ENCODE assay signal across 16 cellular contexts in the genomic region with DNA sequence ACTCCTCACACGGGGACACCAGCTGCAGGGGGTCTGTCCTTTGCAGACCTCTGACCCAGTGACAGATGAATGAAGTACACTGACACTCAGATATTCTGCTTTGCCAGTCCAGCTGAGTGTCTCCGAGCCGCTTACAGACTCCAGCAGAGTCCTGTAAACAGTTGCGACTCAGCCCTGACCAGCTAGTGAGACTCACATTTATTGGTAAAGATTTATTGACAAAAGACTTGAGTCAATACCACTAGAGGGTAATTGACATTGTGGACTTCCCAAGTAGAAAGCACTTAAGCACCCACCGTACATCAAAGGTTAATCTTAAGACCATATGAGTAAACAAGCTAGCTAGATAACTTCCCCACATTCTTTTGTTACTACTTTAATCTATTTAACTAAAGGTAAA. TPM values are rescaled to one million over a fixed set of nuclear protein-coding genes. Genes with fewer than 3 reads are reported as not detected.
A peak's percentile ranks its signal among the peaks of the same experiment; 100 is the strongest.
DNase-seq lines count a peak whose midpoint lies in the region; ATAC-seq lines count a peak whose summit lies in the region.
"Had no signal": no experiment of that assay in that cellular context is flagged by ENCODE, and none has a peak within 500 bp of the region (broad histone marks: within the 10 kb centered on the region; RNA-seq: fewer than 3 reads in every experiment).

No MANE protein-coding gene starts in this region.

- H3K36me3 Mint-ChIP-seq in naive thymus-derived CD8-positive, alpha-beta T cell: no peaks in the 10 kb centered on the region
- H3K36me3 Mint-ChIP-seq: IgD-negative memory B cell had no signal

- POLR2A ChIA-PET in naive thymus-derived CD8-positive, alpha-beta T cell (lab: Charles Lee): no interaction called here

- peaks cover 8 to 20% (median 12%) of the 10 kb centered on the region in 5 donors for H3K27me3 Mint-ChIP-seq in naive thymus-derived CD8-positive, alpha-beta T cell

- H3K4me1 Mint-ChIP-seq in naive thymus-derived CD8-positive, alpha-beta T cell: peaks cover 11 to 14% (median 12%) of the 10 kb centered on the region in 4 donors

- DNase-seq in NCI-H345 (lab: John Stamatoyannopoulos, UW): peak; percentile 6
- DNase-seq in NCI-H345 treated with DMSO at 0.1 percent for 48 hours (lab: John Stamatoyannopoulos, UW; ENCODE audit: unreplicated experiment): no peak
- peak; percentile 37 for DNase-seq in NCI-H774 (lab: John Stamatoyannopoulos, UW)
- peak; percentile 15 for DNase-seq in inferior parietal cortex (ENCODE audit: extremely low spot score)
- no peak for DNase-seq in LoVo (ENCODE audit: low spot score)
- DNase-seq in NCI-H82 (lab: John Stamatoyannopoulos, UW): no peak
- DNase-seq in naive thymus-derived CD8-positive, alpha-beta T cell: no peak
- DNase-seq: HCEC 1CT, MV-4-11, NCI-H1694, NCI-H2107 had no signal

- H3K27ac ChIP-seq in temporal lobe (ENCODE audit: low read depth, low read length): peak overlapping the region; percentile 60
- H3K27ac ChIP-seq: SK-N-MC had no signal

- H3K27ac Mint-ChIP-seq in naive thymus-derived CD8-positive, alpha-beta T cell: no peak overlapping the region
- H3K27ac Mint-ChIP-seq: IgD-negative memory B cell had no signal

- H3K9me3 Mint-ChIP-seq in naive thymus-derived CD8-positive, alpha-beta T cell: no peaks in the 10 kb centered on the region
- H3K9me3 Mint-ChIP-seq: IgD-negative memory B cell had no signal

- ATAC-seq in naive thymus-derived CD8-positive, alpha-beta T cell: no peak

- no peak overlapping the region for H3K4me3 Mint-ChIP-seq in naive thymus-derived CD8-positive, alpha-beta T cell

RNA-seq across cellular contexts. Expression of a gene that starts 9.8 kb away (rescaled TPM):
- total RNA-seq in temporal lobe: 35.7 TPM
- total RNA-seq in naive thymus-derived CD8-positive, alpha-beta T cell: 10 to 100 TPM; 67.2 to 67.5 TPM
- polyA plus RNA-seq in naive thymus-derived CD8-positive, alpha-beta T cell: 10 to 100 TPM; 30.3 to 41.5 (median 33.9) TPM

RNA-seq across cellular contexts. Expression of a gene that starts 27.5 kb away (rescaled TPM):
- 11.3 TPM for total RNA-seq in temporal lobe
- 100 to 1,000 TPM; 128 to 151 TPM for total RNA-seq in naive thymus-derived CD8-positive, alpha-beta T cell
- polyA plus RNA-seq in naive thymus-derived CD8-positive, alpha-beta T cell: 10 to 100 TPM; 50.2 to 59.2 (median 50.7) TPM

RNA-seq across cellular contexts. Expression of a gene that starts 49.8 kb away (rescaled TPM):
- total RNA-seq in temporal lobe: 0.25 TPM
- not detected for total RNA-seq in naive thymus-derived CD8-positive, alpha-beta T cell
- 1 to 10 TPM; 1.3 to 2.4 (median 1.6) TPM for polyA plus RNA-seq in naive thymus-derived CD8-positive, alpha-beta T cell
- total RNA-seq: HT-29, NCI-H460 had no signal

Comparison
In these comparisons a context has a peak if more than half of its experiments do, and no peak if none do; other contexts are left out.
1. DNase-seq: peak in NCI-H345 (single experiment), NCI-H774 (single experiment) and inferior parietal cortex (single experiment); none in NCI-H345 treated with DMSO at 0.1 percent for 48 hours (single experiment), LoVo (single experiment), NCI-H82 (single experiment) and naive thymus-derived CD8-positive, alpha-beta T cell (0 of 10).
2. RNA of a gene that starts 27.5 kb away (total RNA-seq): 128 to 151 TPM in naive thymus-derived CD8-positive, alpha-beta T cell; 11.3 TPM in temporal lobe (single experiment); every median in the first group is over 10 times any median in the second.